1 cellular context compared by ENCODE assay signal in genomic region chr4:78775278-78776030, GRCh38.
TF ChIP-seq lines count a peak whose summit lies in the region.

No MANE protein-coding gene starts in this region.

TF ChIP-seq in GM12878, 131 proteins besides CTCF, POLR2A, EP300 and RAD21 (continued from another document and continues in another):
- TF ChIP-seq BCL3 (IDR thresholded peaks at IDR 0.05; ENCODE audit: borderline replicate concordance, insufficient read depth, low read depth, low read length, poor library complexity, severe bottlenecking): no peak
- no peak for TF ChIP-seq HDAC2 (IDR thresholded peaks at IDR 0.05)
- TF ChIP-seq CBFB (IDR thresholded peaks at IDR 0.05; ENCODE audit: low read depth): peak; percentile 50; the same call in 1 of the 2 replicates
- peak; percentile 49 to 63 for TF ChIP-seq IKZF2 (IDR thresholded peaks at IDR 0.05)
- peak; percentile 27; the same call in 1 of the 2 replicates for TF ChIP-seq NR2F1 (conservative IDR thresholded peaks at IDR 0.05)
- TF ChIP-seq KLF5 (IDR thresholded peaks at IDR 0.05; ENCODE audit: partially characterized antibody): no peak
- TF ChIP-seq NRF1 (conservative IDR thresholded peaks at IDR 0.05; ENCODE audit: low read depth, low read length): peak; percentile 47
- no peak for TF ChIP-seq MYB (IDR thresholded peaks at IDR 0.05; ENCODE audit: borderline replicate concordance, low read depth, low read length)
- no peak for TF ChIP-seq IRF4 (IDR thresholded peaks at IDR 0.05; ENCODE audit: low read depth, low read length)
- 0 out of 2 replicates have a peak, but pooled peaks have one; percentile 13 for TF ChIP-seq MXI1 (IDR thresholded peaks at IDR 0.05; ENCODE audit: low read depth, low read length)
- TF ChIP-seq SMARCA5 (IDR thresholded peaks at IDR 0.05): no peak
- peak; percentile 63; the same call in 1 of the 2 replicates for TF ChIP-seq CREM (IDR thresholded peaks at IDR 0.05; ENCODE audit: low read depth)
- TF ChIP-seq NKRF (conservative IDR thresholded peaks at IDR 0.05): peak; percentile 59
- peak; percentile 91 for TF ChIP-seq PML (IDR thresholded peaks at IDR 0.05; ENCODE audit: low read length)
- TF ChIP-seq TAF1 (IDR thresholded peaks at IDR 0.05; ENCODE audit: borderline replicate concordance, low read depth, low read length): peak; percentile 58; the same call in 1 of the 2 replicates
- peak; percentile 68; the same call in 1 of the 2 replicates for TF ChIP-seq CHD2 (IDR thresholded peaks at IDR 0.05; ENCODE audit: borderline replicate concordance, low read depth, low read length)
- no peak for TF ChIP-seq FOS (IDR thresholded peaks at IDR 0.05; ENCODE audit: borderline replicate concordance, extremely low read depth, insufficient read length)
- 0 out of 2 replicates have a peak, but pooled peaks have one; percentile 57 for TF ChIP-seq LARP7 (IDR thresholded peaks at IDR 0.05)
- TF ChIP-seq PKNOX1 (IDR thresholded peaks at IDR 0.05): no peak
- TF ChIP-seq TCF12 (IDR thresholded peaks at IDR 0.05; ENCODE audit: low read depth, low read length): 0 out of 2 replicates have a peak, but pooled peaks have one; percentile 37
- TF ChIP-seq BMI1 (IDR thresholded peaks at IDR 0.05; ENCODE audit: borderline replicate concordance): no peak
- TF ChIP-seq RUNX3 (IDR thresholded peaks at IDR 0.05; ENCODE audit: low read length): peak; percentile 26; the same call in 1 of the 2 replicates
- no peak for TF ChIP-seq ZNF207 (IDR thresholded peaks at IDR 0.05; ENCODE audit: borderline replicate concordance)
- TF ChIP-seq GATAD2B (conservative IDR thresholded peaks at IDR 0.05; ENCODE audit: low read depth): peak; percentile 92
- no peak for TF ChIP-seq MYC (IDR thresholded peaks at IDR 0.05; ENCODE audit: insufficient read depth, insufficient read length, insufficient replicate concordance, low read length, severe bottlenecking)
- TF ChIP-seq HCFC1 (IDR thresholded peaks at IDR 0.05; ENCODE audit: low read length): peak; percentile 52
- peak; percentile 64 for TF ChIP-seq POLR2AphosphoS5 (IDR thresholded peaks at IDR 0.05; ENCODE audit: low read length)
- TF ChIP-seq MLLT1 (IDR thresholded peaks at IDR 0.05): peak; percentile 65
- peak; percentile 73 for TF ChIP-seq EED (IDR thresholded peaks at IDR 0.05; ENCODE audit: low read depth)
- peak; percentile 50; the same call in 1 of the 2 replicates for TF ChIP-seq ZBTB40 (IDR thresholded peaks at IDR 0.05; ENCODE audit: borderline replicate concordance)
- TF ChIP-seq CREB1 (IDR thresholded peaks at IDR 0.05; ENCODE audit: low read depth): peak; percentile 82
- no peak for TF ChIP-seq CHD1 (IDR thresholded peaks at IDR 0.05; ENCODE audit: low read depth, low read length)
- TF ChIP-seq SMAD1 (IDR thresholded peaks at IDR 0.05; ENCODE audit: low read depth, partially characterized antibody): no peak
- TF ChIP-seq YY1 (IDR thresholded peaks at IDR 0.05; ENCODE audit: low read depth, low read length): peak; percentile 55
- TF ChIP-seq USF2 (IDR thresholded peaks at IDR 0.05; ENCODE audit: borderline replicate concordance, low read depth, low read length): peak; percentile 83
- TF ChIP-seq RB1 (IDR thresholded peaks at IDR 0.05; ENCODE audit: borderline replicate concordance): no peak
- peak; percentile 78; the same call in 1 of the 2 replicates for TF ChIP-seq ELK1 (IDR thresholded peaks at IDR 0.05; ENCODE audit: low read depth, low read length)
- no peak for TF ChIP-seq EGR1 (IDR thresholded peaks at IDR 0.05; ENCODE audit: borderline replicate concordance in 1 of 2, low read depth in 2 of 2, low read length in 2 of 2)
- TF ChIP-seq SUZ12 (IDR thresholded peaks at IDR 0.05; ENCODE audit: unreplicated experiment): no peak
- TF ChIP-seq PAX5 (IDR thresholded peaks at IDR 0.05; ENCODE audit: borderline replicate concordance, low read depth, low read length): peak; percentile 20; the same call in 1 of the 2 replicates
- peak; percentile 90; the same call in 1 of the 2 replicates for TF ChIP-seq ASH2L (IDR thresholded peaks at IDR 0.05; ENCODE audit: borderline replicate concordance, low read depth)
- TF ChIP-seq CBX3 (IDR thresholded peaks at IDR 0.05; ENCODE audit: borderline replicate concordance, low read depth): no peak
- TF ChIP-seq SREBF1 (IDR thresholded peaks at IDR 0.05; ENCODE audit: low read length): no peak
- TF ChIP-seq DPF2 (IDR thresholded peaks at IDR 0.05): 0 out of 2 replicates have a peak, but pooled peaks have one; percentile 71
- TF ChIP-seq CHD4 (IDR thresholded peaks at IDR 0.05): no peak
- TF ChIP-seq MAX (IDR thresholded peaks at IDR 0.05; ENCODE audit: low read depth, low read length): peak; percentile 87
- no peak for TF ChIP-seq FOXK2 (IDR thresholded peaks at IDR 0.05)
- TF ChIP-seq EZH2 (IDR thresholded peaks at IDR 0.05; ENCODE audit: borderline replicate concordance, control insufficient read depth, low read depth, low read length): no peak
- no peak for TF ChIP-seq SPI1 (IDR thresholded peaks at IDR 0.05; ENCODE audit: borderline replicate concordance, insufficient read depth, low read depth, low read length)
- no peak for TF ChIP-seq KDM1A (IDR thresholded peaks at IDR 0.05; ENCODE audit: borderline replicate concordance)
- TF ChIP-seq ATF3 (IDR thresholded peaks at IDR 0.05; ENCODE audit: borderline replicate concordance, extremely low read depth, low read depth, low read length): peak; percentile 84
- TF ChIP-seq POU2F2 (IDR thresholded peaks at IDR 0.05; ENCODE audit: borderline replicate concordance, low read depth, low read length): peak; percentile 61; the same call in 1 of the 3 replicates
- peak; percentile 15; the same call in 1 of the 2 replicates for TF ChIP-seq MEF2A (IDR thresholded peaks at IDR 0.05; ENCODE audit: insufficient read depth, low read depth, low read length)
- no peak; the same call in 1 of the 2 replicates for TF ChIP-seq NFIC (IDR thresholded peaks at IDR 0.05; ENCODE audit: low read depth, low read length)
- TF ChIP-seq ZSCAN29 (IDR thresholded peaks at IDR 0.05): 0 out of 2 replicates have a peak, but pooled peaks have one; percentile 17
- no peak for TF ChIP-seq ZBTB33 (IDR thresholded peaks at IDR 0.05)
- peak; percentile 9; the same call in 1 of the 2 replicates for TF ChIP-seq TCF3 (IDR thresholded peaks at IDR 0.05; ENCODE audit: borderline replicate concordance, insufficient read depth, low read depth, low read length)
